In the genomic region with DNA sequence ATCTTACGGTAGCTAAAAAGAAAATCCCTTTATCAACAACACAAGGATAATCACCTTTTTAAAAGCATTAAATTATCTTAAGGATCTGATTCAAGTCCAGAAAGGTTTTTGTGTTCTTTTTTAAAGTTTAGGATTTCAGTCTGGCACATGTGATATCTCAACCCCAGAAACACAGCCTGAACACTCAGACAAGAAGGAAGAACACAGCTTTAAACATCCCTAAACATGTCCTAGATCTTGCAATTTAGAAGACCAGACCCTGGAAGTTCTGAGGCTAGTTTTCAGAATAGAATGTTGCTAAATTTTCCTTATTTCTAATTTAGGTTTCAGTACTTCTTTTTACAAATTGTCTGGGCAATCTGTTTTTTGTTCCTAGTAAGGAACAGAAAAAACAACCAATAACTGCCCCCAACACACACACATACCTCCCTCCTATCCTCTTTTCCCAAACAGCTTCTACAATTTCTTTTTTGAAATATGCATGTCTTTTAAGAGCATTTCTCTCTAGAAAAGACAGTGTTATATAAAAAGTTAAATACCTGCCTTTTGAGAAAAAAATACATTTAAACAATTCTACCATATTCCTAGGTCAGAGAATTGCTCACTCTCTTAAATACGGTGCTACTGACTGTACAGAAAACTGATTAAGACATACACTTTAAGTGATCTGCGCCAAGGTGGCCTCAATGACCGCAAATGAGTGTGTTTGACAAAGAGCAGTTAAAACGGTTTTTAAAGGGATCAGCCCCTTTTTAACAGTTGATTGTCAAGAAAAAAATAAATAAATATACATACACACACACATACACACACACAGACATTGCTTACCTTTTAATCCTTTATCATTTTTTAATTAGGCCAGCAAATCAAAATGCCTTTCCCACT, we compare ENCODE assay signal across 1 cellular context.
TF ChIP-seq lines count a peak whose summit lies in the region.

No MANE protein-coding gene starts in this region.

TF ChIP-seq in HEK293, 187 proteins besides CTCF, POLR2A, EP300 and RAD21 (continued from another document):
- peak; percentile 55 for TF ChIP-seq OSR2 (tag by site-specific recombination; IDR thresholded peaks at IDR 0.05)
TF ChIP-seq in HEK293: peak in this region for 22.
